Comparison of ENCODE assay signal across 12 cellular contexts in genomic region chr1:12436345-12436658, GRCh38.
A peak's percentile ranks its signal among the peaks of the same experiment; 100 is the strongest.
DNase-seq lines count a peak whose midpoint lies in the region; ATAC-seq, FAIRE-seq and TF ChIP-seq lines count a peak whose summit lies in the region.
"Had no signal": no experiment of that assay in that cellular context is flagged by ENCODE, and none has a peak within 500 bp of the region (broad histone marks: within the 10 kb centered on the region; RNA-seq: fewer than 3 reads in every experiment).

No MANE protein-coding gene starts in this region.

- no peak for TF ChIP-seq POLR2A in K562 (conservative IDR thresholded peaks at IDR 0.05)

- H3K9me1 ChIP-seq in K562 (ENCODE audit: control insufficient read depth, insufficient read depth, low read length), result no peaks in the 10 kb centered on the region

- H2AFZ ChIP-seq in K562 (ENCODE audit: low read depth, low read length), result no peak overlapping the region
- no peak overlapping the region for H2AFZ ChIP-seq in osteoblast (ENCODE audit: low read length)

- H3K27me3 Mint-ChIP-seq in CD4-positive, alpha-beta memory T cell, result no peaks in the 10 kb centered on the region

- H3K79me2 ChIP-seq in K562 (ENCODE audit: control insufficient read depth, insufficient read depth, low read length) (peaks cover 32% of the 10 kb centered on the region), osteoblast (ENCODE audit: insufficient read depth, low read length) (no peaks in the 10 kb centered on the region)

- WGBS in K562 (ENCODE audit: insufficient coverage, low coverage, missing lambda C conversion rate), result 62% methylated on average over 2 of the region's 2 CpGs

- no peaks in the 10 kb centered on the region for H3K9me3 ChIP-seq in CD4-positive, alpha-beta memory T cell (ENCODE audit: control insufficient read depth in 1 of 2, low read length in 2 of 2)
- H3K9me3 ChIP-seq in K562 (replicated peaks; ENCODE audit: control insufficient read depth, insufficient read depth, low read depth, low read length), result peaks cover 10% of the 10 kb centered on the region
- H3K9me3 ChIP-seq in osteoblast (ENCODE audit: low read depth, low read length), result no peaks in the 10 kb centered on the region
- H3K9me3 ChIP-seq: HAP-1 had no signal

- BruUV-seq in K562 (replicated peaks; lab: Mats Ljungman, UMichigan), result no TSS peak

- TF ChIP-seq CTCF in K562 (IDR thresholded peaks at IDR 0.05 in 2 of 3, conservative IDR thresholded peaks at IDR 0.05 in 1 of 3; ENCODE audit: insufficient read depth in 2 of 3, low read depth in 1 of 3, low read length in 3 of 3), result no peak
- no peak for TF ChIP-seq CTCF in osteoblast (IDR thresholded peaks at IDR 0.05; ENCODE audit: extremely low read depth, low read depth, low read length)

- CTCF ChIA-PET in CD4-positive, alpha-beta memory T cell (lab: Charles Lee; ENCODE audit: partially characterized antibody), result interaction anchor here (1.0 to 2.5 kb wide), 3 partner anchors 14 to 41 kb away, joined by 3 to 8 read pairs (median 3); no protein-coding TSS in a partner anchor
- CTCF ChIA-PET in K562 (lab: Yijun Ruan, JAX; ENCODE audit: low intra/inter-chr PET ratio), result no interaction called here

- DNase-seq in CD4-positive, alpha-beta memory T cell, result no peak
- DNase-seq in M059J (ENCODE audit: low read depth) (peak; percentile 26), K562 (ENCODE audit: extremely low read depth in 1 of 4, low spot score in 3 of 4) (peak in 2 of 4 experiments; percentile 29 to 48), osteoblast (ENCODE audit: insufficient read length, low spot score, missing footprints) (no peak), kidney glomerular epithelial cell (lab: John Stamatoyannopoulos, UW) (no peak), NCI-H774 (lab: John Stamatoyannopoulos, UW) (no peak), posterior vena cava (ENCODE audit: low spot score) (no peak)
- DNase-seq in stimulated activated CD4-positive, alpha-beta T cell treated with anti-CD3 and anti-CD28 coated beads, Interleukin-1b, Interleukin-23, amount 100 ng/mL, for 48 hours, result no peak
- DNase-seq: NCI-H2029 treated with DMSO at 0.1 percent for 48 hours had no signal

- no peak overlapping the region for H3K4me3 ChIP-seq in CD4-positive, alpha-beta memory T cell (ENCODE audit: low read length in 2 of 2)
- no peak overlapping the region for H3K4me3 ChIP-seq in K562
- no peak overlapping the region for H3K4me3 ChIP-seq in osteoblast (ENCODE audit: insufficient read depth, low read length)
- H3K4me3 ChIP-seq: HAP-1, SK-N-MC had no signal

- H3K4me3 Mint-ChIP-seq in CD4-positive, alpha-beta memory T cell, result peak overlapping the region in 4 of 8 donors; percentile 11 to 82 (median 63)

- TF ChIP-seq RAD21 in K562 (CRISPR knock-in tag; conservative IDR thresholded peaks at IDR 0.05 in 1 of 2, IDR thresholded peaks at IDR 0.05 in 1 of 2), result no peak

- FAIRE-seq in K562 (lab: Jason Lieb, UNC), result no peak
- FAIRE-seq: endometrium had no signal

- no peaks in the 10 kb centered on the region for H3K27me3 ChIP-seq in CD4-positive, alpha-beta memory T cell (ENCODE audit: insufficient read depth, low read length)
- H3K27me3 ChIP-seq in K562 (ENCODE audit: control insufficient read depth in 2 of 2, insufficient read depth in 2 of 2, low read length in 2 of 2) (no peaks in the 10 kb centered on the region), osteoblast (ENCODE audit: insufficient read depth, low read length) (no peaks in the 10 kb centered on the region)

- H4K20me1 ChIP-seq in K562 (replicated peaks; ENCODE audit: control insufficient read depth, insufficient read depth, low read length) (no peaks in the 10 kb centered on the region), osteoblast (ENCODE audit: insufficient read depth, low read length) (no peaks in the 10 kb centered on the region)

- H3K9me3 Mint-ChIP-seq in CD4-positive, alpha-beta memory T cell, result peaks cover 0 to 6% (median 0%) of the 10 kb centered on the region in 8 donors

- H3K4me2 ChIP-seq in K562 (ENCODE audit: insufficient read depth, low read length), result peak overlapping the region; percentile 23; the same call in 1 of the 2 replicates
- H3K4me2 ChIP-seq in osteoblast (ENCODE audit: insufficient read depth, low read length), result peak overlapping the region; percentile 25

- POLR2A ChIA-PET in CD4-positive, alpha-beta memory T cell (lab: Charles Lee; ENCODE audit: partially characterized antibody), result interaction anchor here (1.0 to 7.6 kb wide), 7 partner anchors 13 to 182 kb away, joined by 3 to 74 read pairs (median 36); partner anchors contain the start of gene DHRS3
- POLR2A ChIA-PET in K562 (lab: Yijun Ruan, JAX), result interaction anchor here (1.0 to 1.6 kb wide), 2 partner anchors 11 to 14 kb away, joined by 3 to 13 read pairs; no protein-coding TSS in a partner anchor

- in situ Hi-C loops in K562 (cut with MboI), result no loop called here

- peaks cover 26% of the 10 kb centered on the region in 2 donors for H3K36me3 Mint-ChIP-seq in CD4-positive, alpha-beta memory T cell

- peak; percentile 22 for ATAC-seq in K562

- no peaks in the 10 kb centered on the region for H3K36me3 ChIP-seq in CD4-positive, alpha-beta memory T cell (ENCODE audit: insufficient read depth, low read length)
- H3K36me3 ChIP-seq in K562 (ENCODE audit: control insufficient read depth, insufficient read depth, low read length), result peaks cover 59% of the 10 kb centered on the region
- peaks cover 6% of the 10 kb centered on the region for H3K36me3 ChIP-seq in osteoblast (ENCODE audit: insufficient read depth, low read length)
- H3K36me3 ChIP-seq: HAP-1 had no signal

- peak overlapping the region; percentile 38 to 86; a peak in 3 of 4 replicates for H3K9ac ChIP-seq in K562 (ENCODE audit: insufficient read depth in 1 of 2, low read depth in 2 of 2, low read length in 2 of 2)

- peak overlapping the region; percentile 31 to 90 (median 83) for H3K27ac Mint-ChIP-seq in CD4-positive, alpha-beta memory T cell

- H3K27ac ChIP-seq in CD4-positive, alpha-beta memory T cell (ENCODE audit: low read depth, low read length), result peak overlapping the region; percentile 19
- H3K27ac ChIP-seq in K562 (ENCODE audit: extremely low read depth, low read depth, low read length), result peak overlapping the region; percentile 81
- H3K27ac ChIP-seq in osteoblast (ENCODE audit: low read depth, low read length), result peak overlapping the region; percentile 65
- H3K27ac ChIP-seq: SK-N-MC had no signal

- intact Hi-C loops in CD4-positive, alpha-beta memory T cell (cut with micrococcal nuclease), result loop anchor here (5.0 kb wide), 1 partner anchor 36 kb away; no protein-coding TSS in a partner anchor
- intact Hi-C loops in K562 (cut with micrococcal nuclease), result no loop called here
- intact Hi-C loops in posterior vena cava (cut with DNase I), result no loop called here

- TF ChIP-seq EP300 in K562 (IDR thresholded peaks at IDR 0.05; ENCODE audit: low read length), result no peak

- peaks cover 58 to 85% (median 70%) of the 10 kb centered on the region in 4 donors for H3K4me1 Mint-ChIP-seq in CD4-positive, alpha-beta memory T cell

- H3K4me1 ChIP-seq in CD4-positive, alpha-beta memory T cell (ENCODE audit: insufficient read depth, low read length), result peaks cover 71% of the 10 kb centered on the region
- H3K4me1 ChIP-seq in K562 (replicated peaks in 1 of 2; ENCODE audit: control insufficient read depth in 2 of 2, insufficient read depth in 2 of 2, low read length in 2 of 2), result peaks cover 33 to 78% of the 10 kb centered on the region in 2 experiments
- H3K4me1 ChIP-seq in osteoblast (ENCODE audit: insufficient read depth, low read length), result peaks cover 54% of the 10 kb centered on the region
- H3K4me1 ChIP-seq: HAP-1 had no signal

TF ChIP-seq in K562, 482 proteins besides CTCF, POLR2A, EP300 and RAD21:
- TF ChIP-seq TFAM (CRISPR knock-in tag; conservative IDR thresholded peaks at IDR 0.05) (no peak), ZFP91 (CRISPR knock-in tag; IDR thresholded peaks at IDR 0.05) (peak; percentile 77; the same call in 1 of the 2 replicates)

Comparison
In these comparisons a context has a peak if more than half of its experiments do, and no peak if none do; other contexts are left out.
1. H3K27ac ChIP-seq: peak in every context shown above with its lines; median percentile 81 in K562; 65 in osteoblast; 19 in CD4-positive, alpha-beta memory T cell.